Comparison of ENCODE assay signal across 1 cellular context in the genomic region with DNA sequence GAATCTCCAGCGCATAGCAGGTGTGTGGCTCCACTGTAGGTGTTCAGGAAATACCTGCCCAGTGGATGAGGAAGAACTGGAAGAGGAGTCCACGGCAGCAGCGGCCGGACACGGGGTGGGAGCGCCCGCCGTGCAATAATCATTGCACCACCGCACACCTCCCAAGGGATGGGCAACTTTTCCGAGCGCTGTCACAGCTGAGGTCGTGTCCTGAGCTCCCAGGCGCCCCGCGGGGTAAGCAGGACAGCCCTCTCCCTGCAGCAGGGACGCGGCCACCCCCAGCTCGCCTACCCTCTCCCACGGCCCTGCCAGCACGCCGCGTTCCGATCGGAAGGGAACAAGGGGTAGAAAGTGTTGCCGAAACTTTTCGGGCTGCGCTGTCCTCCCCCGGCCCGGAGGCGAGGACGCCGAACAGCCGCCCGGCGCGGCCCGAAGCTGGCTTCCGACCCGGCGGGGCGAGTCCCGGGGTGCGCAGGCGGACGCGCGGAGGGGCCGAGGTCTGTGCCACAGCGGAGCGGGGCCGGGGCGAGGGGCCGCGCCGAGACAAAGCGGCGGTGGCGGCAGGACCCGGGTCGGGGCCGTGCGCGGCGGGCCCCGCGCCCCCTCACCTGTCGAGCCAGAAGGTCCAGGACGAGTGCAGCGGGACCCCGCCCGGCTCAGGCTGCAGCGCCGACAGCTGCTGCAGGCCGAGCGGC.
TF ChIP-seq lines count a peak whose summit lies in the region.

No MANE protein-coding gene starts in this region.

TF ChIP-seq in H1, 55 proteins besides CTCF, POLR2A, EP300 and RAD21:
- TF ChIP-seq RBBP5 (IDR thresholded peaks at IDR 0.05; ENCODE audit: borderline replicate concordance, low read depth, low read length) (0 out of 2 replicates have a peak, but pooled peaks have one; percentile 60), EGR1 (IDR thresholded peaks at IDR 0.05; ENCODE audit: borderline replicate concordance, low read depth, low read length) (no peak), SUZ12 (IDR thresholded peaks at IDR 0.05; ENCODE audit: low read length) (peak; percentile 43; the same call in 1 of the 2 replicates), HDAC2 (IDR thresholded peaks at IDR 0.05; ENCODE audit: borderline replicate concordance in 1 of 2, low read depth in 2 of 2, low read length in 2 of 2) (0 out of 4 replicates have a peak, but pooled peaks of 1 of the 2 experiments have one; percentile 45), SIX5 (IDR thresholded peaks at IDR 0.05; ENCODE audit: low read depth, low read length) (no peak), KDM4A (IDR thresholded peaks at IDR 0.05; ENCODE audit: low read depth, low read length, severe bottlenecking) (peak; percentile 90), KDM5A (IDR thresholded peaks at IDR 0.05; ENCODE audit: low read length) (no peak), TAF7 (optimal IDR thresholded peaks at IDR 0.05; ENCODE audit: borderline replicate concordance, low read depth, low read length) (no peak), TAF1 (IDR thresholded peaks at IDR 0.05; ENCODE audit: low read depth, low read length) (0 out of 2 replicates have a peak, but pooled peaks have one; percentile 28), CBX8 (IDR thresholded peaks at IDR 0.05; ENCODE audit: borderline replicate concordance, low read depth, low read length) (no peak), CREB1 (IDR thresholded peaks at IDR 0.05) (no peak), SIN3A (conservative IDR thresholded peaks at IDR 0.05 in 1 of 2, IDR thresholded peaks at IDR 0.05 in 1 of 2; ENCODE audit: low read depth in 1 of 2, low read length in 2 of 2) (0 out of 4 replicates have a peak, but pooled peaks of 1 of the 2 experiments have one; percentile 43)
- TF ChIP-seq, protein P1, sequence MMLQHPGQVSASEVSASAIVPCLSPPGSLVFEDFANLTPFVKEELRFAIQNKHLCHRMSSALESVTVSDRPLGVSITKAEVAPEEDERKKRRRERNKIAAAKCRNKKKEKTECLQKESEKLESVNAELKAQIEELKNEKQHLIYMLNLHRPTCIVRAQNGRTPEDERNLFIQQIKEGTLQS (IDR thresholded peaks at IDR 0.05; ENCODE audit: insufficient read depth, low read depth, low read length) = no peak
- TF ChIP-seq, protein P2, sequence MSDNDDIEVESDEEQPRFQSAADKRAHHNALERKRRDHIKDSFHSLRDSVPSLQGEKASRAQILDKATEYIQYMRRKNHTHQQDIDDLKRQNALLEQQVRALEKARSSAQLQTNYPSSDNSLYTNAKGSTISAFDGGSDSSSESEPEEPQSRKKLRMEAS (IDR thresholded peaks at IDR 0.05) = peak; percentile 37; the same call in 1 of the 2 replicates
- TF ChIP-seq, protein P3, sequence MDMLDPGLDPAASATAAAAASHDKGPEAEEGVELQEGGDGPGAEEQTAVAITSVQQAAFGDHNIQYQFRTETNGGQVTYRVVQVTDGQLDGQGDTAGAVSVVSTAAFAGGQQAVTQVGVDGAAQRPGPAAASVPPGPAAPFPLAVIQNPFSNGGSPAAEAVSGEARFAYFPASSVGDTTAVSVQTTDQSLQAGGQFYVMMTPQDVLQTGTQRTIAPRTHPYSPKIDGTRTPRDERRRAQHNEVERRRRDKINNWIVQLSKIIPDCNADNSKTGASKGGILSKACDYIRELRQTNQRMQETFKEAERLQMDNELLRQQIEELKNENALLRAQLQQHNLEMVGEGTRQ (IDR thresholded peaks at IDR 0.05; ENCODE audit: low read length) = no peak
TF ChIP-seq in H1: peak in this region for 7.
